4 cellular contexts compared by ENCODE assay signal in genomic region chr7:5445991-5446594, GRCh38.
TF ChIP-seq lines count a peak whose summit lies in the region.

No MANE protein-coding gene starts in this region.

TF ChIP-seq in SK-N-SH, 30 proteins besides CTCF, POLR2A, EP300 and RAD21:
- no peak for TF ChIP-seq MXI1 (IDR thresholded peaks at IDR 0.05; ENCODE audit: low read depth, low read length)
- TF ChIP-seq FOXM1 (IDR thresholded peaks at IDR 0.05; ENCODE audit: low read depth): no peak
- no peak for TF ChIP-seq SMC3 (IDR thresholded peaks at IDR 0.05; ENCODE audit: low read depth, low read length)
- TF ChIP-seq NRF1 (IDR thresholded peaks at IDR 0.05; ENCODE audit: low read depth, low read length): no peak
- no peak for TF ChIP-seq RXRA (IDR thresholded peaks at IDR 0.05; ENCODE audit: borderline replicate concordance, low read depth)
- TF ChIP-seq JUND (IDR thresholded peaks at IDR 0.05): no peak
- TF ChIP-seq TEAD4 (IDR thresholded peaks at IDR 0.05; ENCODE audit: borderline replicate concordance, insufficient read depth): no peak
- TF ChIP-seq POLR2AphosphoS5 (IDR thresholded peaks at IDR 0.05; ENCODE audit: low read depth, low read length): no peak
- TF ChIP-seq NFIC (IDR thresholded peaks at IDR 0.05; ENCODE audit: borderline replicate concordance): no peak

TF ChIP-seq in SK-N-SH treated with all-trans-retinoic acid at 6 μM for 48 hours, 23 proteins besides CTCF, POLR2A, EP300 and RAD21:
- TF ChIP-seq CSRNP3 (CRISPR knock-in tag; IDR thresholded peaks at IDR 0.05) (no peak), CREB5 (CRISPR knock-in tag; IDR thresholded peaks at IDR 0.05; ENCODE audit: low read depth) (no peak), RARB (CRISPR knock-in tag; IDR thresholded peaks at IDR 0.05) (no peak), ZNF565 (CRISPR knock-in tag; conservative IDR thresholded peaks at IDR 0.05; ENCODE audit: low read depth) (no peak), ZC3H10 (CRISPR knock-in tag; IDR thresholded peaks at IDR 0.05) (no peak), TOX (CRISPR knock-in tag; IDR thresholded peaks at IDR 0.05; ENCODE audit: borderline replicate concordance) (no peak), ZFP30 (CRISPR knock-in tag; IDR thresholded peaks at IDR 0.05) (no peak), ARNTL (CRISPR knock-in tag; IDR thresholded peaks at IDR 0.05; ENCODE audit: borderline replicate concordance, low read depth) (no peak), BACH2 (CRISPR knock-in tag; IDR thresholded peaks at IDR 0.05; ENCODE audit: borderline replicate concordance) (no peak), CSDC2 (CRISPR knock-in tag; IDR thresholded peaks at IDR 0.05) (no peak)
- TF ChIP-seq, protein P1, sequence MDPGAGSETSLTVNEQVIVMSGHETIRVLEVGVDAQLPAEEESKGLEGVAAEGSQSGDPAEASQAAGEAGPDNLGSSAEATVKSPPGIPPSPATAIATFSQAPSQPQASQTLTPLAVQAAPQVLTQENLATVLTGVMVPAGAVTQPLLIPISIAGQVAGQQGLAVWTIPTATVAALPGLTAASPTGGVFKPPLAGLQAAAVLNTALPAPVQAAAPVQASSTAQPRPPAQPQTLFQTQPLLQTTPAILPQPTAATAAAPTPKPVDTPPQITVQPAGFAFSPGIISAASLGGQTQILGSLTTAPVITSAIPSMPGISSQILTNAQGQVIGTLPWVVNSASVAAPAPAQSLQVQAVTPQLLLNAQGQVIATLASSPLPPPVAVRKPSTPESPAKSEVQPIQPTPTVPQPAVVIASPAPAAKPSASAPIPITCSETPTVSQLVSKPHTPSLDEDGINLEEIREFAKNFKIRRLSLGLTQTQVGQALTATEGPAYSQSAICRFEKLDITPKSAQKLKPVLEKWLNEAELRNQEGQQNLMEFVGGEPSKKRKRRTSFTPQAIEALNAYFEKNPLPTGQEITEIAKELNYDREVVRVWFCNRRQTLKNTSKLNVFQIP (CRISPR knock-in tag; IDR thresholded peaks at IDR 0.05; ENCODE audit: borderline replicate concordance, low read depth): no peak

TF ChIP-seq in K562, 482 proteins besides CTCF, POLR2A, EP300 and RAD21 (continues in another document):
- TF ChIP-seq NCOA2 (IDR thresholded peaks at IDR 0.05; ENCODE audit: partially characterized antibody in 2 of 2) (no peak), ZNF436 (CRISPR knock-in tag; IDR thresholded peaks at IDR 0.05) (no peak), KLF6 (CRISPR knock-in tag; IDR thresholded peaks at IDR 0.05; ENCODE audit: borderline replicate concordance) (no peak), ZNF263 (CRISPR knock-in tag; IDR thresholded peaks at IDR 0.05; ENCODE audit: borderline replicate concordance) (peak; percentile 33; the same call in 1 of the 2 replicates), TSHZ1 (CRISPR knock-in tag; IDR thresholded peaks at IDR 0.05) (no peak), USF1 (CRISPR knock-in tag; IDR thresholded peaks at IDR 0.05) (0 out of 2 replicates have a peak, but pooled peaks have one; percentile 12), ZNF316 (IDR thresholded peaks at IDR 0.05) (no peak), ZNF707 (CRISPR knock-in tag; conservative IDR thresholded peaks at IDR 0.05) (no peak), PHF21A (IDR thresholded peaks at IDR 0.05; ENCODE audit: borderline replicate concordance, low read depth) (no peak), CREB3L1 (IDR thresholded peaks at IDR 0.05; ENCODE audit: borderline replicate concordance, low read depth) (no peak), ELF4 (CRISPR knock-in tag; IDR thresholded peaks at IDR 0.05) (no peak)

TF ChIP-seq in HepG2, 621 proteins besides CTCF, POLR2A, EP300 and RAD21 (continues in another document):
- TF ChIP-seq SP5 (CRISPR knock-in tag; IDR thresholded peaks at IDR 0.05; ENCODE audit: borderline replicate concordance, low read depth): 0 out of 2 replicates have a peak, but pooled peaks have one; percentile 12
- 0 out of 2 replicates have a peak, but pooled peaks have one; percentile 45 for TF ChIP-seq ERF (CRISPR knock-in tag; IDR thresholded peaks at IDR 0.05)
- TF ChIP-seq ZNF430 (CRISPR knock-in tag; IDR thresholded peaks at IDR 0.05): no peak
- TF ChIP-seq, protein P2, sequence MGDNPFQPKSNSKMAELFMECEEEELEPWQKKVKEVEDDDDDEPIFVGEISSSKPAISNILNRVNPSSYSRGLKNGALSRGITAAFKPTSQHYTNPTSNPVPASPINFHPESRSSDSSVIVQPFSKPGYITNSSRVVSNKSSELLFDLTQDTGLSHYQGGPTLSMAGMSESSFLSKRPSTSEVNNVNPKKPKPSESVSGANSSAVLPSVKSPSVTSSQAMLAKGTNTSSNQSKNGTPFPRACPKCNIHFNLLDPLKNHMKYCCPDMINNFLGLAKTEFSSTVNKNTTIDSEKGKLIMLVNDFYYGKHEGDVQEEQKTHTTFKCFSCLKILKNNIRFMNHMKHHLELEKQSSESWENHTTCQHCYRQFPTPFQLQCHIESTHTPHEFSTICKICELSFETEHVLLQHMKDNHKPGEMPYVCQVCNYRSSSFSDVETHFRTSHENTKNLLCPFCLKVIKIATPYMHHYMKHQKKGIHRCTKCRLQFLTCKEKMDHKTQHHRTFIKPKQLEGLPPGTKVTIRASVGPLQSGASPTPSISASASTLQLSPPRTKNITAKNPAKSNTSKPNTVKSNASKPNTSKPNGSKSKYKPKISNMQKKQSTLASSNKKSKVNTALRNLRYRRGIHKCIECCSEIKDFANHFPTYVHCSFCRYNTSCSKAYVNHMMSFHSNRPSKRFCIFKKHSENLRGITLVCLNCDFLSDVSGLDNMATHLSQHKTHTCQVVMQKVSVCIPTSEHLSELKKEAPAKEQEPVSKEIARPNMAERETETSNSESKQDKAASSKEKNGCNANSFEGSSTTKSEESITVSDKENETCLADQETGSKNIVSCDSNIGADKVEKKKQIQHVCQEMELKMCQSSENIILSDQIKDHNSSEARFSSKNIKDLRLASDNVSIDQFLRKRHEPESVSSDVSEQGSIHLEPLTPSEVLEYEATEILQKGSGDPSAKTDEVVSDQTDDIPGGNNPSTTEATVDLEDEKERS (CRISPR knock-in tag; IDR thresholded peaks at IDR 0.05): peak; percentile 65; the same call in 1 of the 2 replicates
- no peak for TF ChIP-seq ZNF784 (CRISPR knock-in tag; IDR thresholded peaks at IDR 0.05; ENCODE audit: borderline replicate concordance)
- TF ChIP-seq, protein P3, sequence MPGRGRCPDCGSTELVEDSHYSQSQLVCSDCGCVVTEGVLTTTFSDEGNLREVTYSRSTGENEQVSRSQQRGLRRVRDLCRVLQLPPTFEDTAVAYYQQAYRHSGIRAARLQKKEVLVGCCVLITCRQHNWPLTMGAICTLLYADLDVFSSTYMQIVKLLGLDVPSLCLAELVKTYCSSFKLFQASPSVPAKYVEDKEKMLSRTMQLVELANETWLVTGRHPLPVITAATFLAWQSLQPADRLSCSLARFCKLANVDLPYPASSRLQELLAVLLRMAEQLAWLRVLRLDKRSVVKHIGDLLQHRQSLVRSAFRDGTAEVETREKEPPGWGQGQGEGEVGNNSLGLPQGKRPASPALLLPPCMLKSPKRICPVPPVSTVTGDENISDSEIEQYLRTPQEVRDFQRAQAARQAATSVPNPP (CRISPR knock-in tag; IDR thresholded peaks at IDR 0.05): no peak
- TF ChIP-seq ETV6 (CRISPR knock-in tag; conservative IDR thresholded peaks at IDR 0.05): no peak
- TF ChIP-seq ZNF33A (CRISPR knock-in tag; IDR thresholded peaks at IDR 0.05; ENCODE audit: borderline replicate concordance): no peak
- TF ChIP-seq ARNTL (CRISPR knock-in tag; IDR thresholded peaks at IDR 0.05): no peak
- TF ChIP-seq FOXO1 (CRISPR knock-in tag; IDR thresholded peaks at IDR 0.05): 0 out of 2 replicates have a peak, but pooled peaks have one; percentile 34
- no peak for TF ChIP-seq SP1 (IDR thresholded peaks at IDR 0.05)
- no peak for TF ChIP-seq SP1 (CRISPR knock-in tag; IDR thresholded peaks at IDR 0.05)
- no peak for TF ChIP-seq SCMH1 (CRISPR knock-in tag; IDR thresholded peaks at IDR 0.05; ENCODE audit: borderline replicate concordance)
- TF ChIP-seq ZC3H13 (CRISPR knock-in tag; IDR thresholded peaks at IDR 0.05): peak; percentile 58; the same call in 1 of the 2 replicates
- TF ChIP-seq IRF1 (CRISPR knock-in tag; IDR thresholded peaks at IDR 0.05; ENCODE audit: low read depth): no peak
- TF ChIP-seq ESRRA (CRISPR knock-in tag; IDR thresholded peaks at IDR 0.05; ENCODE audit: low read depth): peak; percentile 93
- TF ChIP-seq ISL2 (CRISPR knock-in tag; IDR thresholded peaks at IDR 0.05): 0 out of 2 replicates have a peak, but pooled peaks have one; percentile 11
- TF ChIP-seq THRA (CRISPR knock-in tag; IDR thresholded peaks at IDR 0.05; ENCODE audit: borderline replicate concordance): peak; percentile 91; the same call in 1 of the 2 replicates
- TF ChIP-seq HNRNPL (IDR thresholded peaks at IDR 0.05; ENCODE audit: low read depth, low read length): 0 out of 2 replicates have a peak, but pooled peaks have one; percentile 39
- no peak for TF ChIP-seq DNMT3B (CRISPR knock-in tag; conservative IDR thresholded peaks at IDR 0.05)
- peak; percentile 34; the same call in 1 of the 2 replicates for TF ChIP-seq SOX5 (CRISPR knock-in tag; IDR thresholded peaks at IDR 0.05; ENCODE audit: borderline replicate concordance)
- peak; percentile 92 for TF ChIP-seq ZNF296 (CRISPR knock-in tag; conservative IDR thresholded peaks at IDR 0.05)
- no peak for TF ChIP-seq CBX2 (IDR thresholded peaks at IDR 0.05; ENCODE audit: low read depth, low read length)
- no peak for TF ChIP-seq CBX2 (CRISPR knock-in tag; IDR thresholded peaks at IDR 0.05; ENCODE audit: low read depth)
- TF ChIP-seq, protein P4, sequence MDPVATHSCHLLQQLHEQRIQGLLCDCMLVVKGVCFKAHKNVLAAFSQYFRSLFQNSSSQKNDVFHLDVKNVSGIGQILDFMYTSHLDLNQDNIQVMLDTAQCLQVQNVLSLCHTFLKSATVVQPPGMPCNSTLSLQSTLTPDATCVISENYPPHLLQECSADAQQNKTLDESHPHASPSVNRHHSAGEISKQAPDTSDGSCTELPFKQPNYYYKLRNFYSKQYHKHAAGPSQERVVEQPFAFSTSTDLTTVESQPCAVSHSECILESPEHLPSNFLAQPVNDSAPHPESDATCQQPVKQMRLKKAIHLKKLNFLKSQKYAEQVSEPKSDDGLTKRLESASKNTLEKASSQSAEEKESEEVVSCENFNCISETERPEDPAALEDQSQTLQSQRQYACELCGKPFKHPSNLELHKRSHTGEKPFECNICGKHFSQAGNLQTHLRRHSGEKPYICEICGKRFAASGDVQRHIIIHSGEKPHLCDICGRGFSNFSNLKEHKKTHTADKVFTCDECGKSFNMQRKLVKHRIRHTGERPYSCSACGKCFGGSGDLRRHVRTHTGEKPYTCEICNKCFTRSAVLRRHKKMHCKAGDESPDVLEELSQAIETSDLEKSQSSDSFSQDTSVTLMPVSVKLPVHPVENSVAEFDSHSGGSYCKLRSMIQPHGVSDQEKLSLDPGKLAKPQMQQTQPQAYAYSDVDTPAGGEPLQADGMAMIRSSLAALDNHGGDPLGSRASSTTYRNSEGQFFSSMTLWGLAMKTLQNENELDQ (CRISPR knock-in tag; IDR thresholded peaks at IDR 0.05; ENCODE audit: borderline replicate concordance): no peak
- TF ChIP-seq NFYB (CRISPR knock-in tag; IDR thresholded peaks at IDR 0.05): no peak
- TF ChIP-seq SOX13 (IDR thresholded peaks at IDR 0.05): no peak
- TF ChIP-seq SOX13 (CRISPR knock-in tag; conservative IDR thresholded peaks at IDR 0.05 in 1 of 2, IDR thresholded peaks at IDR 0.05 in 1 of 2): peak in 1 of 2 experiments; percentile 61; a peak in 1 of 4 replicates
- TF ChIP-seq REL (CRISPR knock-in tag; conservative IDR thresholded peaks at IDR 0.05): no peak
- TF ChIP-seq SIX4 (CRISPR knock-in tag; IDR thresholded peaks at IDR 0.05): no peak
- TF ChIP-seq FOXA3 (CRISPR knock-in tag; IDR thresholded peaks at IDR 0.05): peak; percentile 36; the same call in 1 of the 2 replicates
- 0 out of 2 replicates have a peak, but pooled peaks have one; percentile 41 for TF ChIP-seq NFKB2 (CRISPR knock-in tag; IDR thresholded peaks at IDR 0.05; ENCODE audit: borderline replicate concordance)
- TF ChIP-seq ZNF460 (CRISPR knock-in tag; IDR thresholded peaks at IDR 0.05; ENCODE audit: borderline replicate concordance): no peak
- 0 out of 2 replicates have a peak, but pooled peaks have one; percentile 49 for TF ChIP-seq ZBTB4 (CRISPR knock-in tag; IDR thresholded peaks at IDR 0.05; ENCODE audit: borderline replicate concordance)
- no peak for TF ChIP-seq NFYC (CRISPR knock-in tag; IDR thresholded peaks at IDR 0.05)
- TF ChIP-seq SMARCC2 (IDR thresholded peaks at IDR 0.05): no peak
- TF ChIP-seq ZNF12 (CRISPR knock-in tag; IDR thresholded peaks at IDR 0.05): no peak
